6 cellular contexts compared by ENCODE assay signal in the genomic region with DNA sequence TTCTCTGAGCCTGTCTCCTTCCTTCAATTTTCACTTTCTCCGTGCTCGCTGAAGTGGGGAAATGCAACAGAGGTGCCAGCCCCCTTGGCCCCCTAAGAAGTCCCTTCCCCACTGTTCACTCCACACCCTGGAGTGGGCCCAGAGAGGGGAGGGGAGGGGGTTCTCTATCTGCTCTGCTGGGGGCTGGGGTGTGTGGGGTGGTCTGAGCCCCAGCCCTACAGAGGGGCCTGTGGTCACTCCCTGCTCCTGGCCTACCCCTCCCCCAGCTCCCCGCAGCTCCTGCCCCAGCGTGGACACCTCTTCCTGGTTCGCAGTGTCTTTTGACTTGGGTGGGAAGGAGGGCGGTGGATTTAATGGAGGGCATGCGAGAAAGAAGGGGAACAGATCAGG. TPM values are rescaled to one million over a fixed set of nuclear protein-coding genes. Genes with fewer than 3 reads are reported as not detected.
A peak's percentile ranks its signal among the peaks of the same experiment; 100 is the strongest.
DNase-seq lines count a peak whose midpoint lies in the region; ATAC-seq and TF ChIP-seq lines count a peak whose summit lies in the region.

No MANE protein-coding gene starts in this region.

- TF ChIP-seq POLR2A in tibial nerve (IDR thresholded peaks at IDR 0.05) = no peak

- no peaks in the 10 kb centered on the region for H3K9me3 ChIP-seq in iPS DF 6.9 (ENCODE audit: control insufficient read depth, insufficient read depth, low read length)
- no peaks in the 10 kb centered on the region for H3K9me3 ChIP-seq in tibial nerve

- H3K27ac Mint-ChIP-seq in activated naive CD4-positive, alpha-beta T cell treated with anti-CD3 and anti-CD28 coated beads for 36 hours = no peak overlapping the region

- ATAC-seq in HG02678 (IDR thresholded peaks at IDR 0.05; ENCODE audit: unreplicated experiment) = no peak

- TF ChIP-seq EP300 in tibial nerve (IDR thresholded peaks at IDR 0.05) = no peak

- peak overlapping the region; percentile 73; the same call in 1 of the 2 replicates for H3K4me3 ChIP-seq in iPS DF 6.9 (ENCODE audit: low read length)
- H3K4me3 ChIP-seq in tibial nerve = peak overlapping the region; percentile 54 to 98 (median 76)

- H3K4me3 Mint-ChIP-seq in activated naive CD4-positive, alpha-beta T cell treated with anti-CD3 and anti-CD28 coated beads for 36 hours = peak overlapping the region; percentile 64

- H3K9me3 Mint-ChIP-seq in activated naive CD4-positive, alpha-beta T cell treated with anti-CD3 and anti-CD28 coated beads for 36 hours = no peaks in the 10 kb centered on the region

- no peaks in the 10 kb centered on the region for H3K36me3 Mint-ChIP-seq in activated naive CD4-positive, alpha-beta T cell treated with anti-CD3 and anti-CD28 coated beads for 36 hours (ENCODE audit: low read depth)

- H3K27me3 Mint-ChIP-seq in activated naive CD4-positive, alpha-beta T cell treated with anti-CD3 and anti-CD28 coated beads for 36 hours (ENCODE audit: low read depth) = no peaks in the 10 kb centered on the region

- intact Hi-C loops in activated naive CD4-positive, alpha-beta T cell treated with anti-CD3 and anti-CD28 coated beads for 36 hours (cut with micrococcal nuclease) = no loop called here

- H3K27me3 ChIP-seq in iPS DF 6.9 (ENCODE audit: control insufficient read depth, insufficient read depth, low read length) (no peaks in the 10 kb centered on the region), tibial nerve (no peaks in the 10 kb centered on the region)

- no peak for TF ChIP-seq CTCF in tibial nerve (IDR thresholded peaks at IDR 0.05)

- WGBS in iPS DF 6.9 (ENCODE audit: insufficient coverage, insufficient read length) = no CpG with 5 or more reads among the region's 7 CpGs
- 12 to 14% methylated on average over 5 to 7 of the region's 7 CpGs for WGBS in tibial nerve, 2 donors

- DNase-seq in activated naive CD4-positive, alpha-beta T cell treated with anti-CD3 and anti-CD28 coated beads for 36 hours = no peak
- no peak for DNase-seq in activated naive CD4-positive, alpha-beta T cell treated with Interleukin-2 at 50 U/mL for 16 hours
- DNase-seq in iPS DF 6.9 (ENCODE audit: low read depth, low spot score) (no peak), tibial nerve (ENCODE audit: low spot score in 2 of 2) (no peak), globus pallidus (ENCODE audit: low spot score) (no peak)

- H3K4me1 ChIP-seq in iPS DF 6.9 (ENCODE audit: control insufficient read depth, insufficient read depth, low read length) (peaks cover 11% of the 10 kb centered on the region; the same call in 1 of the 2 replicates), tibial nerve (peaks cover 3 to 67% (median 25%) of the 10 kb centered on the region in 4 donors)

- H3K36me3 ChIP-seq in iPS DF 6.9 (ENCODE audit: control insufficient read depth, insufficient read depth, low read length) (peaks cover 19% of the 10 kb centered on the region), tibial nerve (peaks cover 0 to 33% (median 3%) of the 10 kb centered on the region in 3 donors)

- CTCF ChIA-PET in activated naive CD4-positive, alpha-beta T cell treated with anti-CD3 and anti-CD28 coated beads for 36 hours (lab: Charles Lee) = interaction anchor here (6.4 kb wide), 1 partner anchor 16 kb away, joined by 94 read pairs; no protein-coding TSS in a partner anchor

- H3K4me1 Mint-ChIP-seq in activated naive CD4-positive, alpha-beta T cell treated with anti-CD3 and anti-CD28 coated beads for 36 hours (ENCODE audit: low read depth) = peaks cover 16% of the 10 kb centered on the region

- H3K27ac ChIP-seq in iPS DF 6.9 (ENCODE audit: low read length) (no peak overlapping the region), tibial nerve (peak overlapping the region; percentile 100)

RNA-seq across cellular contexts. Expression of a gene that starts 1.0 kb away (rescaled TPM):
- total RNA-seq in activated naive CD4-positive, alpha-beta T cell treated with anti-CD3 and anti-CD28 coated beads for 36 hours = 1 to 10 TPM; 8.3 to 8.9 TPM
- total RNA-seq in tibial nerve = 100 to 1,000 TPM in 2 of 4 donors, 10 to 100 TPM in 2; 81.4 to 134 (median 98.7) TPM

RNA-seq across cellular contexts. Expression of a gene that starts 13.3 kb away (rescaled TPM):
- total RNA-seq in activated naive CD4-positive, alpha-beta T cell treated with anti-CD3 and anti-CD28 coated beads for 36 hours = 10 to 100 TPM; 10.4 to 11.4 TPM
- total RNA-seq in tibial nerve = 10 to 100 TPM in 1 of 4 donors, 1 to 10 TPM in 3; 5.0 to 11.4 (median 6.6) TPM

RNA-seq across cellular contexts. Expression of a gene that starts 13.3 kb away (rescaled TPM):
- 10 to 100 TPM; 45.0 to 47.3 TPM for total RNA-seq in activated naive CD4-positive, alpha-beta T cell treated with anti-CD3 and anti-CD28 coated beads for 36 hours
- total RNA-seq in tibial nerve = 100 to 1,000 TPM in 2 of 4 donors, 10 to 100 TPM in 2; 64.1 to 146 (median 99.5) TPM

RNA-seq across cellular contexts. Expression of a gene that starts 30.3 kb away (rescaled TPM):
- total RNA-seq in activated naive CD4-positive, alpha-beta T cell treated with anti-CD3 and anti-CD28 coated beads for 36 hours = under 1 TPM; 0.37 to 0.62 TPM
- total RNA-seq in tibial nerve = 1 to 10 TPM in 3 of 4 donors, under 1 TPM in 1; 0.84 to 2.4 (median 1.9) TPM

RNA-seq across cellular contexts. Expression of a gene that starts 30.4 kb away (rescaled TPM):
- 10 to 100 TPM; 15.7 to 17.1 TPM for total RNA-seq in activated naive CD4-positive, alpha-beta T cell treated with anti-CD3 and anti-CD28 coated beads for 36 hours
- 100 to 1,000 TPM in 2 of 4 donors, 10 to 100 TPM in 2; 77.4 to 181 (median 106) TPM for total RNA-seq in tibial nerve

Comparison
In these comparisons a context has a peak if more than half of its experiments do, and no peak if none do; other contexts are left out.
1. RNA of a gene that starts 1.0 kb away (total RNA-seq): 81.4 to 134 TPM in tibial nerve; 8.3 to 8.9 TPM in activated naive CD4-positive, alpha-beta T cell treated with anti-CD3 and anti-CD28 coated beads for 36 hours; every median in the first group is over 4 times any median in the second.